Comparison of ENCODE assay signal across 8 cellular contexts in genomic region chr2:171894612-171894947, GRCh38. TPM values are rescaled to one million over a fixed set of nuclear protein-coding genes. Genes with fewer than 3 reads are reported as not detected.
A peak's percentile ranks its signal among the peaks of the same experiment; 100 is the strongest.
DNase-seq lines count a peak whose midpoint lies in the region; ATAC-seq and TF ChIP-seq lines count a peak whose summit lies in the region.

No MANE protein-coding gene starts in this region.

- no peak for TF ChIP-seq CTCF in kidney epithelial cell (IDR thresholded peaks at IDR 0.05; ENCODE audit: insufficient read depth, low read length, poor library complexity, severe bottlenecking)
- TF ChIP-seq CTCF in testis (IDR thresholded peaks at IDR 0.05), result no peak
- TF ChIP-seq CTCF in omental fat pad (IDR thresholded peaks at IDR 0.05), result no peak

- H3K9me3 ChIP-seq in adipocyte (ENCODE audit: control insufficient read depth, low read length) (no peaks in the 10 kb centered on the region), testis (no peaks in the 10 kb centered on the region)

- H3K27me3 Mint-ChIP-seq in activated CD4-positive, alpha-beta T cell treated with anti-CD3 and anti-CD28 coated beads, Interleukin-2, amount 10 ng/mL, durations not matched to agents 24 days and 14 days, result peaks cover 2% of the 10 kb centered on the region

- peaks cover 5% of the 10 kb centered on the region for H3K9me3 Mint-ChIP-seq in activated CD4-positive, alpha-beta T cell treated with anti-CD3 and anti-CD28 coated beads, Interleukin-2, amount 10 ng/mL, durations not matched to agents 24 days and 14 days

- H3K27me3 ChIP-seq in adipocyte (replicated peaks; ENCODE audit: control insufficient read depth, insufficient read depth, low read length) (no peaks in the 10 kb centered on the region), kidney epithelial cell (ENCODE audit: control insufficient read depth, insufficient read depth, low read length) (no peaks in the 10 kb centered on the region), testis (no peaks in the 10 kb centered on the region)

- H3K36me3 ChIP-seq in adipocyte (ENCODE audit: control insufficient read depth, insufficient read depth, low read length, severe bottlenecking), result no peaks in the 10 kb centered on the region
- no peaks in the 10 kb centered on the region for H3K36me3 ChIP-seq in kidney epithelial cell (ENCODE audit: control insufficient read depth, insufficient read depth, low read length)
- no peaks in the 10 kb centered on the region for H3K36me3 ChIP-seq in testis (ENCODE audit: low read depth, missing control alignments)

- peak overlapping the region; percentile 65 for H3K27ac Mint-ChIP-seq in activated CD4-positive, alpha-beta T cell treated with anti-CD3 and anti-CD28 coated beads, Interleukin-2, amount 10 ng/mL, durations not matched to agents 24 days and 14 days

- H3K4me3 ChIP-seq in adipocyte (ENCODE audit: low read length) (peak overlapping the region; percentile 96), kidney epithelial cell (ENCODE audit: low read depth, low read length) (peak overlapping the region; percentile 73), testis (peak overlapping the region; percentile 84 to 91)

- H3K9ac ChIP-seq in adipocyte (ENCODE audit: low read length), result peak overlapping the region; percentile 91

- intact Hi-C loops in activated CD4-positive, alpha-beta T cell treated with anti-CD3 and anti-CD28 coated beads, Interleukin-2, amount 10 ng/mL, durations not matched to agents 24 days and 14 days (cut with micrococcal nuclease), result loop anchor here (1.0 to 10.0 kb wide), 4 partner anchors 28 to 660 kb away; partner anchors contain the start of genes DYNC1I2, HAT1, METAP1D and PDK1
- intact Hi-C loops in testis (cut with DNase I; ENCODE audit: low total_unique reads), result no loop called here

- H3K4me1 ChIP-seq in adipocyte (ENCODE audit: control insufficient read depth, insufficient read depth, low read length), result peaks cover 12% of the 10 kb centered on the region
- H3K4me1 ChIP-seq in testis, result peaks cover 11% of the 10 kb centered on the region

- H3K27ac ChIP-seq in testis, result peak overlapping the region; percentile 84 to 89

- WGBS in testis, 2 donors, result 10 to 30% methylated on average over 10 of the region's 10 CpGs

- ATAC-seq in omental fat pad (ENCODE audit: low FRiP score), result no peak

- TF ChIP-seq POLR2A in testis (IDR thresholded peaks at IDR 0.05), result no peak

- peak overlapping the region; percentile 95 for H3K4me3 Mint-ChIP-seq in activated CD4-positive, alpha-beta T cell treated with anti-CD3 and anti-CD28 coated beads, Interleukin-2, amount 10 ng/mL, durations not matched to agents 24 days and 14 days

- H3K4me1 Mint-ChIP-seq in activated CD4-positive, alpha-beta T cell treated with anti-CD3 and anti-CD28 coated beads, Interleukin-2, amount 10 ng/mL, durations not matched to agents 24 days and 14 days, result peaks cover 36% of the 10 kb centered on the region

- DNase-seq in activated CD4-positive, alpha-beta T cell treated with anti-CD3 and anti-CD28 coated beads, Interleukin-2, amount 10 ng/mL, durations not matched to agents 24 days and 14 days, result no peak
- no peak for DNase-seq in activated CD4-positive, alpha-beta T cell treated with anti-CD3 and anti-CD28 coated beads, Interleukin-2, amount 50 U/mL, for 48 hours
- DNase-seq in adipocyte (ENCODE audit: low read depth) (no peak), kidney epithelial cell (ENCODE audit: low read depth) (no peak), testis (no peak), RPMI8226 (no peak), omental fat pad (ENCODE audit: low spot score) (no peak), foreskin melanocyte (no peak)

- peaks cover 23% of the 10 kb centered on the region for H3K36me3 Mint-ChIP-seq in activated CD4-positive, alpha-beta T cell treated with anti-CD3 and anti-CD28 coated beads, Interleukin-2, amount 10 ng/mL, durations not matched to agents 24 days and 14 days (ENCODE audit: low read depth)

RNA-seq across cellular contexts. Expression of gene SLC25A12, which starts 0.5 kb away (rescaled TPM):
- 30.9 and 34.3 TPM in 2 replicates for total RNA-seq in activated CD4-positive, alpha-beta T cell treated with anti-CD3 and anti-CD28 coated beads, Interleukin-2, amount 10 ng/mL, durations not matched to agents 24 days and 14 days
- total RNA-seq in kidney epithelial cell (9.1 and 12.7 TPM in 2 replicates), testis (10 to 100 TPM; 25.0 to 27.4 TPM), omental fat pad (10 to 100 TPM in 3 of 4 donors, 1 to 10 TPM in 1; 9.1 to 27.3 (median 17.8) TPM)
- polyA plus RNA-seq in testis (ENCODE audit: insufficient read depth, low read depth, low replicate concordance), result 16.7 TPM

RNA-seq across cellular contexts. Expression of gene HAT1, which starts 27.7 kb away (rescaled TPM):
- total RNA-seq in activated CD4-positive, alpha-beta T cell treated with anti-CD3 and anti-CD28 coated beads, Interleukin-2, amount 10 ng/mL, durations not matched to agents 24 days and 14 days, result 74.6 and 77.1 TPM in 2 replicates
- 26.0 and 27.1 TPM in 2 replicates for total RNA-seq in kidney epithelial cell
- total RNA-seq in testis, result 10 to 100 TPM; 34.5 to 46.3 TPM
- 38.2 TPM for polyA plus RNA-seq in testis (ENCODE audit: insufficient read depth, low read depth, low replicate concordance)
- total RNA-seq in omental fat pad, result 10 to 100 TPM; 24.9 to 40.2 (median 25.6) TPM
